In genomic region chr4:169620846-169621228, GRCh38 we compare ENCODE assay signal across 1 cellular context.
TF ChIP-seq lines count a peak whose summit lies in the region.

No MANE protein-coding gene starts in this region.

TF ChIP-seq in GM23338, 12 proteins besides CTCF, POLR2A, EP300 and RAD21 (continued from another document):
- TF ChIP-seq ZNF462 (CRISPR knock-in tag; IDR thresholded peaks at IDR 0.05) (no peak), ETS1 (IDR thresholded peaks at IDR 0.05) (no peak)
